ENCODE assay signal across 25 cellular contexts in the genomic region with DNA sequence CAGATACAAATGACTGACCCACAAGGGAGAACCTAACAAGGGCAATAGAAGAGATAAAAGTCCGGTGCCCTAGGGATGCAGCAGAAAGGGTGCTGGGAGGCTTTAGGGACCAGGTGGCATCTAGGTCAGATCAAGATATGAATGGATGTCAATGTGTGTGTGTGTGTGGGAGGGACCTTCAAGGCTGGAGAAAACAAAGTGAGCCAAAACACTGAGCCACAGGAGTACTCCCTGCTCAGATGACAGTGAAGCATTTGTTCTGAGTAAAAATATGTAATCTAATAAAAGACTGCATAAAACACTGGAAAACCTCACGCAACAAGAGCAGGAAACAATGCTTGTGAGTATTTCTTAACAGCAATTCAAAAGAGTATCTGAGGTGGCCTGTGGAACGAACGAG.
"Had no signal": no experiment of that assay in that cellular context is flagged by ENCODE, and none has a peak within 500 bp of the region (broad histone marks: within the 10 kb centered on the region; RNA-seq: fewer than 3 reads in every experiment).

No MANE protein-coding gene starts in this region.

- H3K9me3 Mint-ChIP-seq: endodermal cell, nephron, neural progenitor cell had no signal

- ATAC-seq: esophagus mucosa; gastrocnemius medialis; left lobe of liver; mucosa of descending colon; naive thymus-derived CD4-positive, alpha-beta T cell; right lobe of liver; stimulated activated naive B cell treated with anti-CD40 and anti-IgM and Interleukin-4, amounts not matched to agents 10 μg/mL and 1 μg/mL and 100 μg/mL, for 72 hours; upper lobe of right lung had no signal

- H3K27ac ChIP-seq: dorsolateral prefrontal cortex, gastrocnemius medialis, neural progenitor cell, parathyroid adenoma, right lobe of liver, transverse colon, upper lobe of right lung, uterus had no signal

- H3K27ac Mint-ChIP-seq: endodermal cell; memory B cell; naive thymus-derived CD4-positive, alpha-beta T cell; nephron; neural progenitor cell; progenitor cell of endocrine pancreas; stimulated activated naive CD8-positive, alpha-beta T cell treated with anti-CD3 and anti-CD28 coated beads, Interleukin-15, Interleukin-2, amounts not matched to agents 100 ng/mL and 50 ng/mL, for 24 hours had no signal

- H3K27me3 ChIP-seq: dorsolateral prefrontal cortex, gastrocnemius medialis, neural progenitor cell, right lobe of liver, transverse colon, upper lobe of right lung, uterus had no signal

- H3K4me2 ChIP-seq: neural progenitor cell had no signal

- DNase-seq: dorsolateral prefrontal cortex; effector CD4-positive, alpha-beta T cell; endodermal cell; gastrocnemius medialis; head of caudate nucleus; kidney; mucosa of descending colon; naive thymus-derived CD4-positive, alpha-beta T cell; right lobe of liver; small intestine; stimulated activated CD4-positive, alpha-beta T cell treated with anti-CD3 and anti-CD28 coated beads, Interleukin-15, amount 100 ng/mL, for 24 hours; stimulated activated CD4-positive, alpha-beta T cell treated with anti-CD3 and anti-CD28 coated beads, Interleukin-2, amount 100 ng/mL, for 48 hours; stimulated activated naive B cell treated with anti-CD40 and anti-IgM and Interleukin-4, amounts not matched to agents 10 μg/mL and 1 μg/mL and 100 μg/mL, for 72 hours; transverse colon; upper lobe of right lung; uterus had no signal

- H3K4me1 ChIP-seq: gastrocnemius medialis, neural progenitor cell, parathyroid adenoma, right lobe of liver, transverse colon, upper lobe of right lung, uterus had no signal

- H3K79me2 ChIP-seq: parathyroid adenoma had no signal

- H3K4me3 ChIP-seq: dorsolateral prefrontal cortex, gastrocnemius medialis, lung, mucosa of descending colon, neural progenitor cell, right lobe of liver, transverse colon, upper lobe of right lung, uterus had no signal

- H2AFZ ChIP-seq: neural progenitor cell, parathyroid adenoma had no signal

- H3K9ac ChIP-seq: neural progenitor cell, parathyroid adenoma had no signal

- H3K36me3 ChIP-seq: neural progenitor cell, right lobe of liver, uterus had no signal

- H3K9me3 ChIP-seq: gastrocnemius medialis, mucosa of descending colon, right lobe of liver, transverse colon, upper lobe of right lung, uterus had no signal
